In genomic region chr12:62466596-62467411, GRCh38 we compare ENCODE assay signal across 1 cellular context.
TF ChIP-seq lines count a peak whose summit lies in the region.

MON2 (plus strand) TSS chr12:62466826; CDS start chr12:62467208, 382 bp downstream.

TF ChIP-seq in K562, 482 proteins besides CTCF, POLR2A, EP300 and RAD21 (continued from another document and continues in another):
- 0 out of 2 replicates have a peak, but pooled peaks have one; percentile 5 for TF ChIP-seq XRCC5 (IDR thresholded peaks at IDR 0.05; ENCODE audit: low read depth, low read length)
- TF ChIP-seq NR4A1 (CRISPR knock-in tag; IDR thresholded peaks at IDR 0.05), result no peak
- TF ChIP-seq NR4A1 (tag; IDR thresholded peaks at IDR 0.05), result no peak
- peak; percentile 69; the same call in 1 of the 2 replicates for TF ChIP-seq ZBTB1 (CRISPR knock-in tag; IDR thresholded peaks at IDR 0.05; ENCODE audit: borderline replicate concordance, low read depth)
- TF ChIP-seq NFATC3 (IDR thresholded peaks at IDR 0.05), result no peak
- TF ChIP-seq, protein P1, sequence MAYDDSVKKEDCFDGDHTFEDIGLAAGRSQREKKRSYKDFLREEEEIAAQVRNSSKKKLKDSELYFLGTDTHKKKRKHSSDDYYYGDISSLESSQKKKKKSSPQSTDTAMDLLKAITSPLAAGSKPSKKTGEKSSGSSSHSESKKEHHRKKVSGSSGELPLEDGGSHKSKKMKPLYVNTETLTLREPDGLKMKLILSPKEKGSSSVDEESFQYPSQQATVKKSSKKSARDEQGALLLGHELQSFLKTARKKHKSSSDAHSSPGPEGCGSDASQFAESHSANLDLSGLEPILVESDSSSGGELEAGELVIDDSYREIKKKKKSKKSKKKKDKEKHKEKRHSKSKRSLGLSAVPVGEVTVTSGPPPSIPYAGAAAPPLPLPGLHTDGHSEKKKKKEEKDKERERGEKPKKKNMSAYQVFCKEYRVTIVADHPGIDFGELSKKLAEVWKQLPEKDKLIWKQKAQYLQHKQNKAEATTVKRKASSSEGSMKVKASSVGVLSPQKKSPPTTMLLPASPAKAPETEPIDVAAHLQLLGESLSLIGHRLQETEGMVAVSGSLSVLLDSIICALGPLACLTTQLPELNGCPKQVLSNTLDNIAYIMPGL (CRISPR knock-in tag; IDR thresholded peaks at IDR 0.05), result peak; percentile 58; the same call in 1 of the 2 replicates
- no peak for TF ChIP-seq ZNF445 (CRISPR knock-in tag; IDR thresholded peaks at IDR 0.05; ENCODE audit: low read depth)
- peak; percentile 86 for TF ChIP-seq ZNF12 (CRISPR knock-in tag; IDR thresholded peaks at IDR 0.05)
- TF ChIP-seq PML (IDR thresholded peaks at IDR 0.05; ENCODE audit: low read length), result peak; percentile 73; the same call in 1 of the 2 replicates
- no peak for TF ChIP-seq CGGBP1 (CRISPR knock-in tag; IDR thresholded peaks at IDR 0.05)
- TF ChIP-seq ETV6 (IDR thresholded peaks at IDR 0.05; ENCODE audit: borderline replicate concordance in 1 of 2, low read depth in 2 of 2, low read length in 1 of 2), result no peak
- no peak for TF ChIP-seq ETV6 (CRISPR knock-in tag; IDR thresholded peaks at IDR 0.05; ENCODE audit: borderline replicate concordance)
- TF ChIP-seq GABPB1 (CRISPR knock-in tag; IDR thresholded peaks at IDR 0.05), result peak; percentile 87
- 0 out of 2 replicates have a peak, but pooled peaks have one; percentile 35 for TF ChIP-seq SAFB (IDR thresholded peaks at IDR 0.05; ENCODE audit: borderline replicate concordance, low read depth, low read length)
- no peak for TF ChIP-seq NR2C1 (IDR thresholded peaks at IDR 0.05)
- TF ChIP-seq NR2C1 (tag; IDR thresholded peaks at IDR 0.05), result no peak
- no peak for TF ChIP-seq BACH1 (tag; IDR thresholded peaks at IDR 0.05)
- peak; percentile 92 for TF ChIP-seq SUPT5H (IDR thresholded peaks at IDR 0.05)
- TF ChIP-seq JUND (IDR thresholded peaks at IDR 0.05; ENCODE audit: borderline replicate concordance, low read depth, low read length), result peak; percentile 83
- TF ChIP-seq JUND (tag; IDR thresholded peaks at IDR 0.05; ENCODE audit: borderline replicate concordance, low read depth, low read length), result peak; percentile 73; the same call in 1 of the 3 replicates
- TF ChIP-seq SFPQ (IDR thresholded peaks at IDR 0.05; ENCODE audit: low read depth, low read length), result no peak
- TF ChIP-seq, protein P2, sequence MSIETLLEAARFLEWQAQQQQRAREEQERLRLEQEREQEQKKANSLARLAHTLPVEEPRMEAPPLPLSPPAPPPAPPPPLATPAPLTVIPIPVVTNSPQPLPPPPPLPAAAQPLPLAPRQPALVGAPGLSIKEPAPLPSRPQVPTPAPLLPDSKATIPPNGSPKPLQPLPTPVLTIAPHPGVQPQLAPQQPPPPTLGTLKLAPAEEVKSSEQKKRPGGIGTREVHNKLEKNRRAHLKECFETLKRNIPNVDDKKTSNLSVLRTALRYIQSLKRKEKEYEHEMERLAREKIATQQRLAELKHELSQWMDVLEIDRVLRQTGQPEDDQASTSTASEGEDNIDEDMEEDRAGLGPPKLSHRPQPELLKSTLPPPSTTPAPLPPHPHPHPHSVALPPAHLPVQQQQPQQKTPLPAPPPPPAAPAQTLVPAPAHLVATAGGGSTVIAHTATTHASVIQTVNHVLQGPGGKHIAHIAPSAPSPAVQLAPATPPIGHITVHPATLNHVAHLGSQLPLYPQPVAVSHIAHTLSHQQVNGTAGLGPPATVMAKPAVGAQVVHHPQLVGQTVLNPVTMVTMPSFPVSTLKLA (conservative IDR thresholded peaks at IDR 0.05), result peak; percentile 64 to 79
- TF ChIP-seq KHSRP (IDR thresholded peaks at IDR 0.05), result no peak
- TF ChIP-seq CREB1 (IDR thresholded peaks at IDR 0.05), result peak; percentile 82
- TF ChIP-seq CREB1 (CRISPR knock-in tag; IDR thresholded peaks at IDR 0.05), result peak; percentile 83
- 0 out of 2 replicates have a peak, but pooled peaks have one; percentile 27 for TF ChIP-seq TGIF2 (CRISPR knock-in tag; IDR thresholded peaks at IDR 0.05)
- TF ChIP-seq TRIM24 (IDR thresholded peaks at IDR 0.05), result no peak
- TF ChIP-seq E2F3 (CRISPR knock-in tag; IDR thresholded peaks at IDR 0.05), result 0 out of 2 replicates have a peak, but pooled peaks have one; percentile 14
- peak; percentile 90 for TF ChIP-seq EP400 (IDR thresholded peaks at IDR 0.05)
- TF ChIP-seq GTF2A2 (tag; IDR thresholded peaks at IDR 0.05), result no peak
- TF ChIP-seq CHD2 (IDR thresholded peaks at IDR 0.05; ENCODE audit: low read depth, low read length), result 0 out of 2 replicates have a peak, but pooled peaks have one; percentile 6
- TF ChIP-seq, protein P3, sequence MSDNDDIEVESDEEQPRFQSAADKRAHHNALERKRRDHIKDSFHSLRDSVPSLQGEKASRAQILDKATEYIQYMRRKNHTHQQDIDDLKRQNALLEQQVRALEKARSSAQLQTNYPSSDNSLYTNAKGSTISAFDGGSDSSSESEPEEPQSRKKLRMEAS (CRISPR knock-in tag; IDR thresholded peaks at IDR 0.05), result peak; percentile 78
- TF ChIP-seq ZNF77 (CRISPR knock-in tag; IDR thresholded peaks at IDR 0.05), result no peak
- TF ChIP-seq, protein P4, sequence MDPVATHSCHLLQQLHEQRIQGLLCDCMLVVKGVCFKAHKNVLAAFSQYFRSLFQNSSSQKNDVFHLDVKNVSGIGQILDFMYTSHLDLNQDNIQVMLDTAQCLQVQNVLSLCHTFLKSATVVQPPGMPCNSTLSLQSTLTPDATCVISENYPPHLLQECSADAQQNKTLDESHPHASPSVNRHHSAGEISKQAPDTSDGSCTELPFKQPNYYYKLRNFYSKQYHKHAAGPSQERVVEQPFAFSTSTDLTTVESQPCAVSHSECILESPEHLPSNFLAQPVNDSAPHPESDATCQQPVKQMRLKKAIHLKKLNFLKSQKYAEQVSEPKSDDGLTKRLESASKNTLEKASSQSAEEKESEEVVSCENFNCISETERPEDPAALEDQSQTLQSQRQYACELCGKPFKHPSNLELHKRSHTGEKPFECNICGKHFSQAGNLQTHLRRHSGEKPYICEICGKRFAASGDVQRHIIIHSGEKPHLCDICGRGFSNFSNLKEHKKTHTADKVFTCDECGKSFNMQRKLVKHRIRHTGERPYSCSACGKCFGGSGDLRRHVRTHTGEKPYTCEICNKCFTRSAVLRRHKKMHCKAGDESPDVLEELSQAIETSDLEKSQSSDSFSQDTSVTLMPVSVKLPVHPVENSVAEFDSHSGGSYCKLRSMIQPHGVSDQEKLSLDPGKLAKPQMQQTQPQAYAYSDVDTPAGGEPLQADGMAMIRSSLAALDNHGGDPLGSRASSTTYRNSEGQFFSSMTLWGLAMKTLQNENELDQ (CRISPR knock-in tag; IDR thresholded peaks at IDR 0.05; ENCODE audit: borderline replicate concordance), result 0 out of 2 replicates have a peak, but pooled peaks have one; percentile 60
- TF ChIP-seq RNF2 (IDR thresholded peaks at IDR 0.05), result 0 out of 2 replicates have a peak, but pooled peaks have one; percentile 27
- TF ChIP-seq ILK (tag; IDR thresholded peaks at IDR 0.05; ENCODE audit: borderline replicate concordance, low read depth), result no peak
- TF ChIP-seq HDGF (IDR thresholded peaks at IDR 0.05), result no peak
- TF ChIP-seq ZBTB43 (CRISPR knock-in tag; IDR thresholded peaks at IDR 0.05), result no peak
- TF ChIP-seq AFF4 (CRISPR knock-in tag; IDR thresholded peaks at IDR 0.05), result 0 out of 2 replicates have a peak, but pooled peaks have one; percentile 44
- TF ChIP-seq ZNF165 (CRISPR knock-in tag; IDR thresholded peaks at IDR 0.05; ENCODE audit: borderline replicate concordance), result no peak
- no peak for TF ChIP-seq ZNF551 (CRISPR knock-in tag; IDR thresholded peaks at IDR 0.05)
- TF ChIP-seq HLTF (IDR thresholded peaks at IDR 0.05), result no peak
- TF ChIP-seq SMAD4 (CRISPR knock-in tag; conservative IDR thresholded peaks at IDR 0.05), result peak; percentile 39; the same call in 1 of the 2 replicates
- no peak for TF ChIP-seq AFF1 (IDR thresholded peaks at IDR 0.05; ENCODE audit: low read depth in 1 of 2, partially characterized antibody in 2 of 2)
- peak; percentile 98 for TF ChIP-seq CREB3L1 (IDR thresholded peaks at IDR 0.05; ENCODE audit: borderline replicate concordance, low read depth)
- TF ChIP-seq WHSC1 (IDR thresholded peaks at IDR 0.05; ENCODE audit: low read length), result no peak
